Comparison of ENCODE assay signal across 8 cellular contexts in genomic region chr20:63521602-63522001, GRCh38. TPM values are rescaled to one million over a fixed set of nuclear protein-coding genes. Genes with fewer than 3 reads are reported as not detected.
DNase-seq lines count a peak whose midpoint lies in the region; ATAC-seq, FAIRE-seq and TF ChIP-seq lines count a peak whose summit lies in the region.

No MANE protein-coding gene starts in this region.

- H3K27ac Mint-ChIP-seq in IgD-negative memory B cell, result peak overlapping the region in 1 of 3 donors; percentile 58

- peaks cover 21 to 29% of the 10 kb centered on the region in 2 experiments for H3K27me3 ChIP-seq in K562 (ENCODE audit: control insufficient read depth in 2 of 2, insufficient read depth in 2 of 2, low read length in 2 of 2)
- H3K27me3 ChIP-seq in layer of hippocampus (ENCODE audit: control insufficient read depth, insufficient read depth, low read length), result no peaks in the 10 kb centered on the region
- H3K27me3 ChIP-seq in subcutaneous abdominal adipose tissue (ENCODE audit: control insufficient read depth in 5 of 5, insufficient read depth in 4 of 5, low read length in 5 of 5), result no peaks in the 10 kb centered on the region

- H3K4me1 ChIP-seq in K562 (replicated peaks in 1 of 2; ENCODE audit: control insufficient read depth in 2 of 2, insufficient read depth in 2 of 2, low read length in 2 of 2) (peaks cover 10 to 57% of the 10 kb centered on the region in 2 experiments), subcutaneous abdominal adipose tissue (ENCODE audit: control insufficient read depth in 5 of 5, insufficient read depth in 5 of 5, low read length in 5 of 5) (peaks cover 0 to 28% (median 24%) of the 10 kb centered on the region in 5 donors)

- no peak for FAIRE-seq in K562 (lab: Jason Lieb, UNC)

- H3K27ac ChIP-seq in K562 (ENCODE audit: extremely low read depth, low read depth, low read length) (peak overlapping the region; percentile 96), layer of hippocampus (ENCODE audit: low read depth, low read length) (peak overlapping the region; percentile 93), subcutaneous abdominal adipose tissue (ENCODE audit: low read depth, low read length) (no peak overlapping the region)

- intact Hi-C loops in K562 (cut with micrococcal nuclease), result no loop called here

- in situ Hi-C loops in K562 (cut with MboI), result no loop called here

- H3K4me3 Mint-ChIP-seq in IgD-negative memory B cell, result peak overlapping the region; percentile 81 to 91 (median 87)

- peaks cover 4 to 11% (median 9%) of the 10 kb centered on the region in 3 donors for H3K4me1 Mint-ChIP-seq in IgD-negative memory B cell

- no peak for TF ChIP-seq CTCF in K562 (IDR thresholded peaks at IDR 0.05 in 2 of 3, conservative IDR thresholded peaks at IDR 0.05 in 1 of 3; ENCODE audit: insufficient read depth in 2 of 3, low read depth in 1 of 3, low read length in 3 of 3)

- no peak for TF ChIP-seq POLR2A in K562 (conservative IDR thresholded peaks at IDR 0.05)

- BruUV-seq in K562 (replicated peaks; lab: Mats Ljungman, UMichigan), result no TSS peak

- H3K9me1 ChIP-seq in K562 (ENCODE audit: control insufficient read depth, insufficient read depth, low read length), result no peaks in the 10 kb centered on the region

- H3K9me3 ChIP-seq in K562 (replicated peaks; ENCODE audit: control insufficient read depth, insufficient read depth, low read depth, low read length) (peaks cover 7% of the 10 kb centered on the region), subcutaneous abdominal adipose tissue (ENCODE audit: control insufficient read depth in 5 of 5, low read length in 5 of 5) (peaks cover 0 to 5% (median 0%) of the 10 kb centered on the region in 5 donors)

- H4K20me1 ChIP-seq in K562 (replicated peaks; ENCODE audit: control insufficient read depth, insufficient read depth, low read length), result no peaks in the 10 kb centered on the region

- H3K36me3 Mint-ChIP-seq in IgD-negative memory B cell, result peaks cover 2% of the 10 kb centered on the region

- H3K9me3 Mint-ChIP-seq in IgD-negative memory B cell, result peaks cover 0 to 6% (median 0%) of the 10 kb centered on the region in 3 donors

- TF ChIP-seq RAD21 in K562 (CRISPR knock-in tag; conservative IDR thresholded peaks at IDR 0.05 in 1 of 2, IDR thresholded peaks at IDR 0.05 in 1 of 2), result no peak

- CTCF ChIA-PET in K562 (lab: Yijun Ruan, JAX; ENCODE audit: low intra/inter-chr PET ratio), result no interaction called here

- TF ChIP-seq EP300 in K562 (IDR thresholded peaks at IDR 0.05; ENCODE audit: low read length), result no peak

- WGBS in K562 (ENCODE audit: insufficient coverage, low coverage, missing lambda C conversion rate), result 75% methylated on average over 11 of the region's 23 CpGs

- H3K36me3 ChIP-seq in K562 (ENCODE audit: control insufficient read depth, insufficient read depth, low read length) (peaks cover 23% of the 10 kb centered on the region; the same call in 2 of the 3 replicates), subcutaneous abdominal adipose tissue (ENCODE audit: control insufficient read depth in 5 of 5, insufficient read depth in 5 of 5, low read length in 5 of 5) (peaks cover 0 to 13% (median 8%) of the 10 kb centered on the region in 5 donors)

- peaks cover 14% of the 10 kb centered on the region for H3K79me2 ChIP-seq in K562 (ENCODE audit: control insufficient read depth, insufficient read depth, low read length)

- POLR2A ChIA-PET in K562 (lab: Yijun Ruan, JAX), result interaction anchor here (0.6 to 1.7 kb wide), 22 partner anchors 8 to 1823 kb away, joined by 3 to 19 read pairs (median 4); partner anchors contain the start of genes DNAJC5, SRMS and TCEA2

- no peak overlapping the region for H2AFZ ChIP-seq in K562 (ENCODE audit: low read depth, low read length)

- H3K9ac ChIP-seq in K562 (ENCODE audit: insufficient read depth in 1 of 2, low read depth in 2 of 2, low read length in 2 of 2), result peak overlapping the region; percentile 79 to 98
- H3K9ac ChIP-seq in subcutaneous abdominal adipose tissue (ENCODE audit: low read length in 5 of 5), result peak overlapping the region in 4 of 5 donors; percentile 45 to 76 (median 62)

- peak overlapping the region; percentile 89 for H3K4me2 ChIP-seq in K562 (ENCODE audit: insufficient read depth, low read length)

- peak overlapping the region; percentile 85 for H3K4me3 ChIP-seq in K562
- H3K4me3 ChIP-seq in subcutaneous abdominal adipose tissue (ENCODE audit: low read depth in 1 of 5, low read length in 5 of 5), result peak overlapping the region; percentile 61 to 89 (median 68)

- no peak for ATAC-seq in K562

- peaks cover 2% of the 10 kb centered on the region for H3K27me3 Mint-ChIP-seq in IgD-negative memory B cell

- DNase-seq in K562 (ENCODE audit: extremely low read depth in 1 of 4, low spot score in 3 of 4) (peak in 2 of 4 experiments; percentile 49 to 52), COLO829 (ENCODE audit: low spot score) (no peak), DMS153 treated with DMSO at 0.1 percent for 48 hours (lab: John Stamatoyannopoulos, UW; ENCODE audit: unreplicated experiment) (no peak)
- DNase-seq in activated CD4-positive, CD25-positive, alpha-beta regulatory T cell treated with anti-CD3 and anti-CD28 coated beads, Interleukin-2, amount 50 U/mL, for 72 hours, result no peak
- DNase-seq in stimulated activated CD4-positive, alpha-beta T cell treated with anti-CD3 and anti-CD28 coated beads, Interleukin-2, amount 100 ng/mL, for 24 hours, result no peak

RNA-seq across cellular contexts. Expression of gene PPDPF, which starts 1.0 kb away (rescaled TPM):
- polyA plus RNA-seq in IgD-negative memory B cell (198 TPM), K562 (2011; rRNA removed) (4.5 and 9.8 TPM in 2 replicates), K562 (2014; fragmentation: Illumina TruSeq; extraction: Trizol) (11.2 and 59.1 TPM in 2 replicates), K562 (2014; fragmentation: Nextera tagmentation; extraction: Ambion mirVana) (under 1 TPM; 0.77 to 0.85 TPM), K562 (2014; rRNA removed) (98.3 and 99.6 TPM in 2 replicates)
- total RNA-seq in K562 (2011; cell fraction: chromatin; rRNA removed; ENCODE audit: low replicate concordance), result 8.8 and 25.0 TPM in 2 replicates
- 34.9 and 37.0 TPM in 2 replicates for total RNA-seq in K562 (2011; cell fraction: nucleolus; rRNA removed)
- 25.6 and 28.6 TPM in 2 replicates for total RNA-seq in K562 (2011; cell fraction: nucleoplasm; rRNA removed)
- total RNA-seq in K562 (2014; rRNA removed) (73.9 and 86.1 TPM in 2 replicates), K562 (2014; rRNA removed; fragmentation: Illumina TruSeq; extraction: Trizol) (2.3 and 4.5 TPM in 2 replicates), K562 (2015; rRNA removed; fragmentation: Illumina TruSeq; extraction: Trizol) (10.5 and 16.6 TPM in 2 replicates), K562 (2021) (220 and 233 TPM in 2 replicates)
- 17.2 and 51.6 TPM in 2 replicates for polyA plus RNA-seq in K562 (2011; cell fraction: cytosol; rRNA removed)
- 34.4 and 40.3 TPM in 2 replicates for polyA plus RNA-seq in K562 (2011; cell fraction: nucleus; rRNA removed)
- 125 and 320 TPM in 2 replicates for polyA plus RNA-seq in K562 (2012)
- 0.95 and 2.2 TPM in 2 replicates for polyA minus RNA-seq in K562 (2011; rRNA and poly(A)+ RNA removed)
- polyA minus RNA-seq in K562 (2011; cell fraction: cytosol; rRNA and poly(A)+ RNA removed), result 82.0 and 193 TPM in 2 replicates
- polyA minus RNA-seq in K562 (2011; cell fraction: nucleus; rRNA and poly(A)+ RNA removed), result 25.2 and 33.4 TPM in 2 replicates

RNA-seq across cellular contexts. Expression of gene PTK6, which starts 15.6 kb away (rescaled TPM):
- 1.3 TPM for polyA plus RNA-seq in IgD-negative memory B cell
- not detected in 2 replicates for total RNA-seq in K562 (2011; cell fraction: chromatin; rRNA removed; ENCODE audit: low replicate concordance)
- total RNA-seq in K562 (2011; cell fraction: nucleolus; rRNA removed), result not detected in 2 replicates
- not detected in 2 replicates for total RNA-seq in K562 (2011; cell fraction: nucleoplasm; rRNA removed)
- total RNA-seq in K562 (2014; rRNA removed), result not detected in 2 replicates
- total RNA-seq in K562 (2014; rRNA removed; fragmentation: Illumina TruSeq; extraction: Trizol), result not detected in 2 replicates
- total RNA-seq in K562 (2015; rRNA removed; fragmentation: Illumina TruSeq; extraction: Trizol), result not detected in 2 replicates
- total RNA-seq in K562 (2021), result not detected in 2 replicates
- polyA plus RNA-seq in K562 (2011; rRNA removed), result not detected in 2 replicates
- polyA plus RNA-seq in K562 (2011; cell fraction: cytosol; rRNA removed), result 0.03 TPM in 1 of 2 replicates, not detected in the other
- not detected in 2 replicates for polyA plus RNA-seq in K562 (2011; cell fraction: nucleus; rRNA removed)
- 0.11 TPM in 1 of 2 replicates, not detected in the other for polyA plus RNA-seq in K562 (2012)
- polyA plus RNA-seq in K562 (2014; fragmentation: Illumina TruSeq; extraction: Trizol), result not detected in 2 replicates
- not detected for polyA plus RNA-seq in K562 (2014; fragmentation: Nextera tagmentation; extraction: Ambion mirVana)
- 0.07 TPM in 1 of 2 replicates, not detected in the other for polyA plus RNA-seq in K562 (2014; rRNA removed)
- polyA minus RNA-seq in K562 (2011; rRNA and poly(A)+ RNA removed), result not detected in 2 replicates
- not detected in 2 replicates for polyA minus RNA-seq in K562 (2011; cell fraction: cytosol; rRNA and poly(A)+ RNA removed)
- not detected in 2 replicates for polyA minus RNA-seq in K562 (2011; cell fraction: nucleus; rRNA and poly(A)+ RNA removed)

RNA-seq across cellular contexts. Expression of gene EEF1A2, which starts 22.7 kb away (rescaled TPM):
- polyA plus RNA-seq in IgD-negative memory B cell, result not detected
- 13.0 and 31.1 TPM in 2 replicates for total RNA-seq in K562 (2011; cell fraction: chromatin; rRNA removed; ENCODE audit: low replicate concordance)
- 23.3 and 23.8 TPM in 2 replicates for total RNA-seq in K562 (2011; cell fraction: nucleolus; rRNA removed)
- 9.9 and 20.4 TPM in 2 replicates for total RNA-seq in K562 (2011; cell fraction: nucleoplasm; rRNA removed)
- 20.9 and 24.8 TPM in 2 replicates for total RNA-seq in K562 (2014; rRNA removed)
- total RNA-seq in K562 (2014; rRNA removed; fragmentation: Illumina TruSeq; extraction: Trizol), result 8.7 and 11.5 TPM in 2 replicates
- 7.7 and 8.7 TPM in 2 replicates for total RNA-seq in K562 (2015; rRNA removed; fragmentation: Illumina TruSeq; extraction: Trizol)
- 29.0 and 29.6 TPM in 2 replicates for total RNA-seq in K562 (2021)
- 9.6 and 11.8 TPM in 2 replicates for polyA plus RNA-seq in K562 (2011; rRNA removed)
- 10.8 and 19.3 TPM in 2 replicates for polyA plus RNA-seq in K562 (2011; cell fraction: cytosol; rRNA removed)
- 13.8 and 24.9 TPM in 2 replicates for polyA plus RNA-seq in K562 (2011; cell fraction: nucleus; rRNA removed)
- polyA plus RNA-seq in K562 (2012), result 29.1 and 61.1 TPM in 2 replicates
- 27.2 and 29.6 TPM in 2 replicates for polyA plus RNA-seq in K562 (2014; fragmentation: Illumina TruSeq; extraction: Trizol)
- under 1 TPM; 0.04 to 0.58 TPM for polyA plus RNA-seq in K562 (2014; fragmentation: Nextera tagmentation; extraction: Ambion mirVana)
- polyA plus RNA-seq in K562 (2014; rRNA removed), result 10.9 and 11.4 TPM in 2 replicates
- 10.3 and 11.5 TPM in 2 replicates for polyA minus RNA-seq in K562 (2011; rRNA and poly(A)+ RNA removed)
- 34.7 and 45.1 TPM in 2 replicates for polyA minus RNA-seq in K562 (2011; cell fraction: cytosol; rRNA and poly(A)+ RNA removed)
- 8.2 and 10.0 TPM in 2 replicates for polyA minus RNA-seq in K562 (2011; cell fraction: nucleus; rRNA and poly(A)+ RNA removed)

RNA-seq across cellular contexts. Expression of gene SRMS, which starts 25.9 kb away (rescaled TPM):
- 0.43 TPM for polyA plus RNA-seq in IgD-negative memory B cell
- not detected in 2 replicates for total RNA-seq in K562 (2011; cell fraction: chromatin; rRNA removed; ENCODE audit: low replicate concordance)
- total RNA-seq in K562 (2011; cell fraction: nucleolus; rRNA removed), result 0.17 TPM in 1 of 2 replicates, not detected in the other
- not detected in 2 replicates for total RNA-seq in K562 (2011; cell fraction: nucleoplasm; rRNA removed)
- not detected in 2 replicates for total RNA-seq in K562 (2014; rRNA removed)
- total RNA-seq in K562 (2014; rRNA removed; fragmentation: Illumina TruSeq; extraction: Trizol), result not detected in 2 replicates
- not detected in 2 replicates for total RNA-seq in K562 (2015; rRNA removed; fragmentation: Illumina TruSeq; extraction: Trizol)
- not detected in 2 replicates for total RNA-seq in K562 (2021)
- polyA plus RNA-seq in K562 (2011; rRNA removed), result 0.04 and 0.07 TPM in 2 replicates
- 0.03 and 0.07 TPM in 2 replicates for polyA plus RNA-seq in K562 (2011; cell fraction: cytosol; rRNA removed)
- polyA plus RNA-seq in K562 (2011; cell fraction: nucleus; rRNA removed), result 0.13 and 0.21 TPM in 2 replicates
- 0.05 TPM in 1 of 2 replicates, not detected in the other for polyA plus RNA-seq in K562 (2012)
- polyA plus RNA-seq in K562 (2014; fragmentation: Illumina TruSeq; extraction: Trizol), result not detected in 2 replicates
- polyA plus RNA-seq in K562 (2014; fragmentation: Nextera tagmentation; extraction: Ambion mirVana), result not detected
- polyA plus RNA-seq in K562 (2014; rRNA removed), result not detected in 2 replicates
- polyA minus RNA-seq in K562 (2011; rRNA and poly(A)+ RNA removed), result not detected in 2 replicates
- not detected in 2 replicates for polyA minus RNA-seq in K562 (2011; cell fraction: cytosol; rRNA and poly(A)+ RNA removed)
- polyA minus RNA-seq in K562 (2011; cell fraction: nucleus; rRNA and poly(A)+ RNA removed), result not detected in 2 replicates

RNA-seq across cellular contexts. Expression of gene FNDC11, which starts 32.4 kb away (rescaled TPM):
- polyA plus RNA-seq in IgD-negative memory B cell (2.5 TPM), K562 (2011; rRNA removed) (1.2 TPM in 2 replicates), K562 (2014; fragmentation: Illumina TruSeq; extraction: Trizol) (0.15 and 0.39 TPM in 2 replicates), K562 (2014; fragmentation: Nextera tagmentation; extraction: Ambion mirVana) (under 1 TPM in 1 of 2 experiments, not detected in 1; 0.08 TPM), K562 (2014; rRNA removed) (1.2 and 2.3 TPM in 2 replicates)
- total RNA-seq in K562 (2011; cell fraction: chromatin; rRNA removed; ENCODE audit: low replicate concordance), result 1.1 and 6.2 TPM in 2 replicates
- total RNA-seq in K562 (2011; cell fraction: nucleolus; rRNA removed), result 5.0 and 5.5 TPM in 2 replicates
- total RNA-seq in K562 (2011; cell fraction: nucleoplasm; rRNA removed), result 1.8 and 2.2 TPM in 2 replicates
- total RNA-seq in K562 (2014; rRNA removed) (0.64 and 0.65 TPM in 2 replicates), K562 (2014; rRNA removed; fragmentation: Illumina TruSeq; extraction: Trizol) (0.06 TPM in 1 of 2 replicates, not detected in the other), K562 (2015; rRNA removed; fragmentation: Illumina TruSeq; extraction: Trizol) (0.14 and 0.23 TPM in 2 replicates), K562 (2021) (0.74 and 0.89 TPM in 2 replicates)
- polyA plus RNA-seq in K562 (2011; cell fraction: cytosol; rRNA removed), result 1.9 and 6.4 TPM in 2 replicates
- polyA plus RNA-seq in K562 (2011; cell fraction: nucleus; rRNA removed), result 5.8 and 19.1 TPM in 2 replicates
- 0.94 and 1.1 TPM in 2 replicates for polyA plus RNA-seq in K562 (2012)
- 0.45 and 0.56 TPM in 2 replicates for polyA minus RNA-seq in K562 (2011; rRNA and poly(A)+ RNA removed)
- 0.46 and 1.3 TPM in 2 replicates for polyA minus RNA-seq in K562 (2011; cell fraction: cytosol; rRNA and poly(A)+ RNA removed)
- 1.6 and 3.9 TPM in 2 replicates for polyA minus RNA-seq in K562 (2011; cell fraction: nucleus; rRNA and poly(A)+ RNA removed)
